ENCODE assay signal across 1 cellular context in genomic region chr22:29359469-29359868, GRCh38.
TF ChIP-seq lines count a peak whose summit lies in the region.

No MANE protein-coding gene starts in this region.

TF ChIP-seq in IMR-90, 13 proteins besides CTCF, POLR2A, EP300 and RAD21:
- peak; percentile 55 for TF ChIP-seq SMC3 (IDR thresholded peaks at IDR 0.05; ENCODE audit: low read depth, low read length)
- no peak for TF ChIP-seq RFX5 (IDR thresholded peaks at IDR 0.05; ENCODE audit: low read depth, low read length)
